26 cellular contexts compared by ENCODE assay signal in the genomic region with DNA sequence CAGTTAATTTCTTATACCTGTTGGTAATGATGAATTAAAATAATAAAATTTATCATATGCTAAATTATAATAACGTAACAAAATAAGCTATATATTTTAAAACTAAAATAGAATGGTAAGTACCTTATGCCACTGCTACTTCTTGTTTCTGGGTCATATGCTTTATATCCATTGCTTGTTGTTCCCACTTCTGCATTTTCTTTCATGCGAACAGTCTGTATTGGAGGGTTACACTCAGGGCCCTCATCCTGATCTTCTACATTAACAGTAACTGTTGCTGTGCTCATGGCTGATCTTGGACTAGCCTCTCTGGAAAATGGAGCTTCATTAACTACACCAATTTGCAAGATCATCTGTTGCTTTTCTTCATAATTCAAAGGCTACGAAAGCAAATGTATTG. TPM values are rescaled to one million over a fixed set of nuclear protein-coding genes. Genes with fewer than 3 reads are reported as not detected.
"Had no signal": no experiment of that assay in that cellular context is flagged by ENCODE, and none has a peak within 500 bp of the region (broad histone marks: within the 10 kb centered on the region; RNA-seq: fewer than 3 reads in every experiment).

No MANE protein-coding gene starts in this region.

- ATAC-seq: body of pancreas; stimulated activated effector memory CD8-positive, alpha-beta T cell treated with anti-CD3 and anti-CD28 coated beads, Interleukin-12 subunit alpha, Interleukin-12 subunit beta, amount 100 ng/mL, for 72 hours; stimulated activated naive CD8-positive, alpha-beta T cell treated with anti-CD3 and anti-CD28 coated beads, Interleukin-15, amount 100 ng/mL, for 72 hours had no signal

- FAIRE-seq: colon, endometrium, frontal cortex, islet of Langerhans, small intestine had no signal

- DNase-seq: activated CD4-positive, alpha-beta memory T cell treated with anti-CD3 and anti-CD28 coated beads for 36 hours; activated CD4-positive, alpha-beta T cell treated with anti-CD3 and anti-CD28 coated beads, Interleukin-2, amount 10 ng/mL, durations not matched to agents 24 days and 14 days; activated CD4-positive, CD25-positive, alpha-beta regulatory T cell treated with anti-CD3 and anti-CD28 coated beads, Interleukin-2, amount 50 U/mL, for 72 hours; activated CD8-positive, alpha-beta memory T cell treated with anti-CD3 and anti-CD28 coated beads, Interleukin-2, amount 50 U/mL, for 4 hours; activated effector memory CD4-positive, alpha-beta T cell treated with anti-CD3 and anti-CD28 coated beads, Interleukin-2, amount 50 U/mL, for 16 hours; activated naive CD4-positive, alpha-beta T cell treated with anti-CD3 and anti-CD28 coated beads for 36 hours; activated naive CD8-positive, alpha-beta T cell treated with anti-CD3 and anti-CD28 coated beads for 36 hours; activated T-cell treated with anti-CD3 and anti-CD28 coated beads, Interleukin-2, amount 50 U/mL, for 1 hour; adrenal gland; aorta; body of pancreas; effector CD8-positive, alpha-beta T cell; left ventricle myocardium inferior; sigmoid colon; small intestine; stimulated activated CD4-positive, alpha-beta T cell treated with anti-CD3 and anti-CD28 coated beads, Interleukin-4, amount 100 ng/mL, for 24 hours; stimulated activated naive CD8-positive, alpha-beta T cell treated with anti-CD3 and anti-CD28 coated beads, Interleukin-15, amount 100 ng/mL, for 72 hours; substantia nigra; T1000 had no signal

RNA-seq across cellular contexts. Expression of a gene that starts 22.2 kb away (rescaled TPM):
- total RNA-seq: activated CD4-positive, alpha-beta memory T cell treated with anti-CD3 and anti-CD28 coated beads for 36 hours; activated CD4-positive, alpha-beta T cell treated with anti-CD3 and anti-CD28 coated beads, Interleukin-2, amount 10 ng/mL, durations not matched to agents 24 days and 14 days; activated CD8-positive, alpha-beta memory T cell treated with anti-CD3 and anti-CD28 coated beads for 36 hours; activated T-helper 1 cell treated with anti-CD3 and anti-CD28 coated beads, Interleukin-12 subunit alpha, Interleukin-12 subunit beta, Interleukin-2, Interleukin-4 antibody, amounts not matched to agents 30 ng/mL and 10 ng/mL and 1 ng/mL, durations not matched to agents 14 hours and 24 hours and 36 hours had no signal

RNA-seq across cellular contexts. Expression of a gene that starts 37.4 kb away (rescaled TPM):
- total RNA-seq: activated CD4-positive, alpha-beta memory T cell treated with anti-CD3 and anti-CD28 coated beads for 36 hours; activated CD4-positive, alpha-beta T cell treated with anti-CD3 and anti-CD28 coated beads, Interleukin-2, amount 10 ng/mL, durations not matched to agents 24 days and 14 days; activated naive CD4-positive, alpha-beta T cell treated with anti-CD3 and anti-CD28 coated beads for 36 hours; activated T-helper 1 cell treated with anti-CD3 and anti-CD28 coated beads, Interleukin-12 subunit alpha, Interleukin-12 subunit beta, Interleukin-2, Interleukin-4 antibody, amounts not matched to agents 30 ng/mL and 10 ng/mL and 1 ng/mL, durations not matched to agents 14 hours and 24 hours and 36 hours; left ventricle myocardium inferior had no signal
